ENCODE assay signal across 20 cellular contexts in the genomic region with DNA sequence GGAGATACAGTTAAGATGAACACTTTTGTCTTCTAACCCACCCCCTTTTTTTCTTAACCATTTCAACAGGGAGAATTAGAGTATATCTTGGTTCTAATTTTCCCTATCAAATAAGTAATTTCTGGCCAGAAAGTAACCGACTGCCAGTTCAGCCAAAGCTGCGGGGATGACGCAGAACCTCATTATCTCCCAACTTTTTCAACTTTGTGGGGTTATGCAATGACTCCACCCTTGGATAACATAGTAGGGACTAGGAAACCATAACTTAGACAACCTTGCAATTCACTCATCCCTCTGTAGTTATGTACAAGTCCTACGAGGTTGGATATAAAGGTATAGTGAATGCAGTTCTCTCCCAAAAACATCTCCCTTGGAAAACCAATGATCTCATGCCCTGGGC.
"Had no signal": no experiment of that assay in that cellular context is flagged by ENCODE, and none has a peak within 500 bp of the region (broad histone marks: within the 10 kb centered on the region; RNA-seq: fewer than 3 reads in every experiment).

No MANE protein-coding gene starts in this region.

- H3K9me3 ChIP-seq: MG63, SK-N-SH had no signal

- DNase-seq: Karpas-422, KG1, MG63, NCI-H1092, NCI-H1105 treated with DMSO at 0.1 percent for 48 hours, NCI-H1417 treated with DMSO at 0.1 percent for 48 hours, NCI-H146, NCI-H1694 treated with DMSO at 0.1 percent for 48 hours, NCI-H1930, NCI-H2081, NCI-H2171, NCI-H226, NCI-H446, NCI-H510A, NCI-H524 treated with DMSO at 0.1 percent for 48 hours, NCI-H69, NCI-H774, RPMI8226, SHP77, SK-N-SH had no signal

- H3K4me3 ChIP-seq: MG63 had no signal

- H3K36me3 ChIP-seq: MG63 had no signal

- H3K27me3 ChIP-seq: MG63 had no signal
